ENCODE assay signal across 8 cellular contexts in the genomic region with DNA sequence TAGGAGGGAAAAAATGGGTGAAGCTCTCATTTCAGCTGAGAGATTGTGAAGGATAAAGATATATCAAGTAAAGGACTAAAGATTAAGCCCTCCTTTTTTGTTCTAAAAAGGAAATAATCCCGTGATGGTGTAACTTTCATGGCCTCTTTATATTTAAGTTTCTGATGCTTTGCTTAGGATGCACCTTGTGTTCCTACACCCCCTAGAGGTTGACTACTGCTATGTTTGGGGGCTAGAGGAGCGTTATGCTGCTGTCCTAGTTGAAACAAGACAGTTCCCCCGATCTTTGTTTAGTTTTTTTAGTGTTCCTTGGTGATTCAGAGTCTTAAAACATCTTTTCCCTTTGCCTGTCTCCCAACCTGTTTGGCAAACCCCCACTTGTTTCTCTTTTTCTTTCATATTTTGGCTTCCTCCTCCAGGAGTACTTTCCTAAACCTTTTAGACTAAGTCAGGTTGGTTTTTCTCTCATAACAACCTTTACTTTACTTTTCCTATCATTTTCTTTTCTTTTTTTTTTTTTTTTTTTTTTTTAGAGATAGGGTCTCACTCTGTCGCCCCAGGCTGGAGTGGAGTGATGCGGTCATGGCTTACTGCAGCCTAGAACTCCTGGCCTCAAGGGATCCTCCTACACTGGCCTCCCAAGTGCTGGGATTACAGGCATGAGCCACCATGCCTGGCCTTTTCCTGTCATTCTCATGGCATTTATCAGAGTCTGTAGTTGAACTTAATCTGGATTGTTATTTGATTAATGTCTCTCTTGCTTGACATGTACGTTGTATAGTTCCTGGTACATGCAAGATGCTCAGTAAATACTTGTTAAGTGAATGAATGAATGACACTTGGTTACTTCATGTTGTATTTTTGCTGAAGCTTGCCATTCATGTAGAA. TPM values are rescaled to one million over a fixed set of nuclear protein-coding genes. Genes with fewer than 3 reads are reported as not detected.
DNase-seq lines count a peak whose midpoint lies in the region; ATAC-seq and TF ChIP-seq lines count a peak whose summit lies in the region.

No MANE protein-coding gene starts in this region.

- peak; percentile 31 to 58 (median 47) for TF ChIP-seq CTCF in Peyer's patch (IDR thresholded peaks at IDR 0.05)
- peak; percentile 82 for TF ChIP-seq CTCF in astrocyte of the spinal cord (IDR thresholded peaks at IDR 0.05; ENCODE audit: low read depth, low read length)
- peak; percentile 54 for TF ChIP-seq CTCF in thoracic aorta (IDR thresholded peaks at IDR 0.05)

- no peak for ATAC-seq in thoracic aorta (ENCODE audit: insufficient number of reproducible peaks, low FRiP score, low read depth)

- DNase-seq in stimulated activated CD4-positive, alpha-beta T cell treated with anti-CD3 and anti-CD28 coated beads, Interleukin-15, amount 100 ng/mL, for 24 hours: peak; percentile 33
- DNase-seq in stimulated activated CD4-positive, alpha-beta T cell treated with anti-CD3 and anti-CD28 coated beads, Interleukin-12 subunit alpha, Interleukin-12 subunit beta, amount 100 ng/mL, for 4 hours: no peak
- DNase-seq in HT-29 (ENCODE audit: low spot score) (peak; percentile 76), Peyer's patch (no peak), astrocyte of the spinal cord (ENCODE audit: low read depth, low spot score) (peak; percentile 53), kidney tubule cell (ENCODE audit: low spot score) (peak; percentile 52), thoracic aorta (ENCODE audit: low spot score) (no peak), NCI-H187 (lab: John Stamatoyannopoulos, UW) (no peak)

- no peak overlapping the region for H3K27ac ChIP-seq in Peyer's patch
- peak overlapping the region; percentile 94 to 98 for H3K27ac ChIP-seq in thoracic aorta

- in situ Hi-C loops in astrocyte of the spinal cord (cut with HindIII; ENCODE audit: low sequenced_read_pairs): no loop called here

- H3K9me3 ChIP-seq in Peyer's patch: no peaks in the 10 kb centered on the region
- no peaks in the 10 kb centered on the region for H3K9me3 ChIP-seq in thoracic aorta

- peaks cover 0 to 27% (median 9%) of the 10 kb centered on the region in 4 donors for H3K4me1 ChIP-seq in Peyer's patch
- peaks cover 34 to 67% of the 10 kb centered on the region in 2 donors for H3K4me1 ChIP-seq in thoracic aorta (ENCODE audit: control insufficient read depth in 1 of 2, low read depth in 2 of 2)

- no peak for TF ChIP-seq POLR2A in Peyer's patch (IDR thresholded peaks at IDR 0.05)

- H3K36me3 ChIP-seq in Peyer's patch (peaks cover 0 to 34% (median 0%) of the 10 kb centered on the region in 3 donors), thoracic aorta (peaks cover 13% of the 10 kb centered on the region)

- H3K27me3 ChIP-seq in Peyer's patch (no peaks in the 10 kb centered on the region), thoracic aorta (replicated peaks; ENCODE audit: insufficient read depth) (no peaks in the 10 kb centered on the region)

- no peak overlapping the region for H3K4me3 ChIP-seq in Peyer's patch
- H3K4me3 ChIP-seq in astrocyte of the spinal cord (ENCODE audit: low read depth, low read length): no peak overlapping the region
- peak overlapping the region; percentile 98 for H3K4me3 ChIP-seq in thoracic aorta

RNA-seq across cellular contexts. Expression of a gene that starts 2.8 kb away (rescaled TPM):
- 160 and 174 TPM in 2 replicates for total RNA-seq in HT-29 (2014; rRNA removed; shearing (Covaris generic))
- total RNA-seq in Peyer's patch: 100 to 1,000 TPM in 1 of 4 donors, 10 to 100 TPM in 3; 34.0 to 102 (median 49.2) TPM
- 100 to 1,000 TPM; 105 to 107 TPM for total RNA-seq in thoracic aorta

RNA-seq across cellular contexts. Expression of a gene that starts 26.8 kb away (rescaled TPM):
- total RNA-seq in HT-29 (2014; rRNA removed; shearing (Covaris generic)): 83.2 and 89.6 TPM in 2 replicates
- total RNA-seq in Peyer's patch (10 to 100 TPM in 2 of 4 donors, 1 to 10 TPM in 2; 8.6 to 14.0 (median 10.3) TPM), thoracic aorta (10 to 100 TPM in 1 of 2 donors, 1 to 10 TPM in 1; 6.2 to 12.8 TPM)

RNA-seq across cellular contexts. Expression of a gene that starts 50.6 kb away (rescaled TPM):
- total RNA-seq in HT-29 (2014; rRNA removed; shearing (Covaris generic)): 2.1 and 3.9 TPM in 2 replicates
- total RNA-seq in Peyer's patch: 10 to 100 TPM in 1 of 4 donors, 1 to 10 TPM in 3; 1.2 to 18.2 (median 4.7) TPM
- 100 to 1,000 TPM; 110 to 175 TPM for total RNA-seq in thoracic aorta

Comparison
In these comparisons a context has a peak if more than half of its experiments do, and no peak if none do; other contexts are left out.
1. DNase-seq: peak in stimulated activated CD4-positive, alpha-beta T cell treated with anti-CD3 and anti-CD28 coated beads, Interleukin-15, amount 100 ng/mL, for 24 hours (single experiment), HT-29 (single experiment), astrocyte of the spinal cord (single experiment) and kidney tubule cell (single experiment); none in stimulated activated CD4-positive, alpha-beta T cell treated with anti-CD3 and anti-CD28 coated beads, Interleukin-12 subunit alpha, Interleukin-12 subunit beta, amount 100 ng/mL, for 4 hours (single experiment), Peyer's patch (0 of 3), thoracic aorta (single experiment) and NCI-H187 (0 of 2).
2. H3K27ac ChIP-seq: peak in thoracic aorta (2 of 2); none in Peyer's patch (0 of 4).
3. RNA of a gene that starts 50.6 kb away (total RNA-seq): 110 to 175 TPM in thoracic aorta; 1.2 to 18.2 TPM in Peyer's patch and 2.1 to 3.9 TPM in HT-29; every median in the first group is over 4 times any median in the second.
4. Peak in every context shown above with its lines, with median percentiles within 50 percentile points of each other: CTCF ChIP-seq.